1 cellular context compared by ENCODE assay signal in the genomic region with DNA sequence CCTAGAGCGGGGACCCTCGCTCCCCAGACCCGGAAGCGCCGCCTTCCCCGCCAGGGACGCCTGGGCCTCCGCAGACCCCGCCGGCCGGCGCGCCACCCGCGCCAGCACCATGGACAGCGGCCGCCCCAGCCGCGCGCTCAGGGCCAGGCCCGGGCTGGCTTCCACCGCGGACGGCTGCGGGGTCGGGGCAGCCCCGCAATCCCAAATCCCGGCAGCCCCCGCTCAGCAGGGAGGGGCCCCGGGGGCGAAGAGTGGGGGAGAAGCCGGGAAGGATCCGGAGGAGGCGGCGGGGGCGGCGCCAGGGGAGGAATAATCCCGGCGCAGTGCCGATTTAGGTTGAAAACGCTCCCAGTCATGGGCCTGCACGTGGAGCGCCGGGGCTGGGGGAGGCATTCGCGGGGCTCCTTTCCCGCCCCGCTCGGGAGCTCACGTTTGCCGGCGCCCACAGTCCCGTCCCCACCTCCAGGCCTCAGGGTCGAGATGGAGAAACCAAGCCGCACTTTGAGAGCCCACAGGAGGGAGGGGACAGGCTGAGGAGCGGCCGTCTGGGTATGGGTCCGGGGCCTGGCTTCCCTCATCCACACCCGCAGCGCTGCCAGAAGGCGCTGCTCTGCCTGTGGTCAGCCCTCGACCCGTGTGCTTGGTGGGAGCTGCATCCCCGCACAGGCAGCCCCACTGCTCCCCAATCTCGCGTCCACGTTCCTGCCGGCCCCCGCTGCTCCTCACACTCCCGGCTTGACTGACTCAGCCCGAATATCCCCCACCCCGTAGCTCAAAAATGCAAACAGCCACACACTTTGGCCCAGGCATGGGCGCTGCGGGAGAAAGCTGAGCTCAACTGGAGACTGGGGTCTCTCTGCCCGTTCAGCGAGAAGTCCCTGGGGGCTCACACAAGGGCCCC.
TF ChIP-seq lines count a peak whose summit lies in the region.

No MANE protein-coding gene starts in this region.

TF ChIP-seq in HepG2, 621 proteins besides CTCF, POLR2A, EP300 and RAD21 (continued from another document and continues in another):
- TF ChIP-seq, protein P1, sequence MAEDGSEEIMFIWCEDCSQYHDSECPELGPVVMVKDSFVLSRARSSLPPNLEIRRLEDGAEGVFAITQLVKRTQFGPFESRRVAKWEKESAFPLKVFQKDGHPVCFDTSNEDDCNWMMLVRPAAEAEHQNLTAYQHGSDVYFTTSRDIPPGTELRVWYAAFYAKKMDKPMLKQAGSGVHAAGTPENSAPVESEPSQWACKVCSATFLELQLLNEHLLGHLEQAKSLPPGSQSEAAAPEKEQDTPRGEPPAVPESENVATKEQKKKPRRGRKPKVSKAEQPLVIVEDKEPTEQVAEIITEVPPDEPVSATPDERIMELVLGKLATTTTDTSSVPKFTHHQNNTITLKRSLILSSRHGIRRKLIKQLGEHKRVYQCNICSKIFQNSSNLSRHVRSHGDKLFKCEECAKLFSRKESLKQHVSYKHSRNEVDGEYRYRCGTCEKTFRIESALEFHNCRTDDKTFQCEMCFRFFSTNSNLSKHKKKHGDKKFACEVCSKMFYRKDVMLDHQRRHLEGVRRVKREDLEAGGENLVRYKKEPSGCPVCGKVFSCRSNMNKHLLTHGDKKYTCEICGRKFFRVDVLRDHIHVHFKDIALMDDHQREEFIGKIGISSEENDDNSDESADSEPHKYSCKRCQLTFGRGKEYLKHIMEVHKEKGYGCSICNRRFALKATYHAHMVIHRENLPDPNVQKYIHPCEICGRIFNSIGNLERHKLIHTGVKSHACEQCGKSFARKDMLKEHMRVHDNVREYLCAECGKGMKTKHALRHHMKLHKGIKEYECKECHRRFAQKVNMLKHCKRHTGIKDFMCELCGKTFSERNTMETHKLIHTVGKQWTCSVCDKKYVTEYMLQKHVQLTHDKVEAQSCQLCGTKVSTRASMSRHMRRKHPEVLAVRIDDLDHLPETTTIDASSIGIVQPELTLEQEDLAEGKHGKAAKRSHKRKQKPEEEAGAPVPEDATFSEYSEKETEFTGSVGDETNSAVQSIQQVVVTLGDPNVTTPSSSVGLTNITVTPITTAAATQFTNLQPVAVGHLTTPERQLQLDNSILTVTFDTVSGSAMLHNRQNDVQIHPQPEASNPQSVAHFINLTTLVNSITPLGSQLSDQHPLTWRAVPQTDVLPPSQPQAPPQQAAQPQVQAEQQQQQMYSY (CRISPR knock-in tag; IDR thresholded peaks at IDR 0.05): peak; percentile 45; the same call in 1 of the 2 replicates
- TF ChIP-seq TCF7 (IDR thresholded peaks at IDR 0.05; ENCODE audit: low read depth): no peak
- no peak; the same call in 1 of the 2 replicates for TF ChIP-seq JDP2 (CRISPR knock-in tag; IDR thresholded peaks at IDR 0.05; ENCODE audit: borderline replicate concordance)
- TF ChIP-seq RFX5 (IDR thresholded peaks at IDR 0.05; ENCODE audit: low read depth, low read length): no peak
- TF ChIP-seq BRD4 (CRISPR knock-in tag; IDR thresholded peaks at IDR 0.05): no peak
- TF ChIP-seq, protein P2, sequence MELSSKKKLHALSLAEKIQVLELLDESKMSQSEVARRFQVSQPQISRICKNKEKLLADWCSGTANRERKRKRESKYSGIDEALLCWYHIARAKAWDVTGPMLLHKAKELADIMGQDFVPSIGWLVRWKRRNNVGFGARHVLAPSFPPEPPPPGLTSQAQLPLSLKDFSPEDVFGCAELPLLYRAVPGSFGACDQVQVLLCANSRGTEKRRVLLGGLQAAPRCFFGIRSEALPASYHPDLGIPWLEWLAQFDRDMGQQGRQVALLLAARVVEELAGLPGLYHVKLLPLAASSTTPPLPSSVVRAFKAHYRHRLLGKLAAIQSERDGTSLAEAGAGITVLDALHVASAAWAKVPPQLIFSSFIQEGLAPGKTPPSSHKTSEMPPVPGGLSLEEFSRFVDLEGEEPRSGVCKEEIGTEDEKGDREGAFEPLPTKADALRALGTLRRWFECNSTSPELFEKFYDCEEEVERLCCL (CRISPR knock-in tag; IDR thresholded peaks at IDR 0.05; ENCODE audit: borderline replicate concordance): no peak
- no peak for TF ChIP-seq SOX13 (IDR thresholded peaks at IDR 0.05)
- TF ChIP-seq SOX13 (CRISPR knock-in tag; conservative IDR thresholded peaks at IDR 0.05 in 1 of 2, IDR thresholded peaks at IDR 0.05 in 1 of 2): no peak
- peak; percentile 37; the same call in 1 of the 2 replicates for TF ChIP-seq ZNF124 (CRISPR knock-in tag; IDR thresholded peaks at IDR 0.05)
- TF ChIP-seq ZBTB42 (CRISPR knock-in tag; IDR thresholded peaks at IDR 0.05): no peak
- TF ChIP-seq TOPORS (CRISPR knock-in tag; IDR thresholded peaks at IDR 0.05): 0 out of 2 replicates have a peak, but pooled peaks have one; percentile 64
- TF ChIP-seq NFKB2 (CRISPR knock-in tag; IDR thresholded peaks at IDR 0.05; ENCODE audit: borderline replicate concordance): peak; percentile 91; the same call in 1 of the 2 replicates
- TF ChIP-seq SRSF1 (optimal IDR thresholded peaks at IDR 0.05; ENCODE audit: low read depth, low read length): no peak
- TF ChIP-seq ZBTB38 (CRISPR knock-in tag; IDR thresholded peaks at IDR 0.05): no peak
- no peak for TF ChIP-seq ZNF121 (CRISPR knock-in tag; IDR thresholded peaks at IDR 0.05)
- no peak for TF ChIP-seq ARNT (IDR thresholded peaks at IDR 0.05)
- TF ChIP-seq, protein P3, sequence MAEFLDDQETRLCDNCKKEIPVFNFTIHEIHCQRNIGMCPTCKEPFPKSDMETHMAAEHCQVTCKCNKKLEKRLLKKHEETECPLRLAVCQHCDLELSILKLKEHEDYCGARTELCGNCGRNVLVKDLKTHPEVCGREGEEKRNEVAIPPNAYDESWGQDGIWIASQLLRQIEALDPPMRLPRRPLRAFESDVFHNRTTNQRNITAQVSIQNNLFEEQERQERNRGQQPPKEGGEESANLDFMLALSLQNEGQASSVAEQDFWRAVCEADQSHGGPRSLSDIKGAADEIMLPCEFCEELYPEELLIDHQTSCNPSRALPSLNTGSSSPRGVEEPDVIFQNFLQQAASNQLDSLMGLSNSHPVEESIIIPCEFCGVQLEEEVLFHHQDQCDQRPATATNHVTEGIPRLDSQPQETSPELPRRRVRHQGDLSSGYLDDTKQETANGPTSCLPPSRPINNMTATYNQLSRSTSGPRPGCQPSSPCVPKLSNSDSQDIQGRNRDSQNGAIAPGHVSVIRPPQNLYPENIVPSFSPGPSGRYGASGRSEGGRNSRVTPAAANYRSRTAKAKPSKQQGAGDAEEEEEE (CRISPR knock-in tag; IDR thresholded peaks at IDR 0.05; ENCODE audit: borderline replicate concordance): no peak
- TF ChIP-seq PCBP2 (optimal IDR thresholded peaks at IDR 0.05; ENCODE audit: low read depth, low read length, poor library complexity, severe bottlenecking): no peak
- TF ChIP-seq, protein P4, sequence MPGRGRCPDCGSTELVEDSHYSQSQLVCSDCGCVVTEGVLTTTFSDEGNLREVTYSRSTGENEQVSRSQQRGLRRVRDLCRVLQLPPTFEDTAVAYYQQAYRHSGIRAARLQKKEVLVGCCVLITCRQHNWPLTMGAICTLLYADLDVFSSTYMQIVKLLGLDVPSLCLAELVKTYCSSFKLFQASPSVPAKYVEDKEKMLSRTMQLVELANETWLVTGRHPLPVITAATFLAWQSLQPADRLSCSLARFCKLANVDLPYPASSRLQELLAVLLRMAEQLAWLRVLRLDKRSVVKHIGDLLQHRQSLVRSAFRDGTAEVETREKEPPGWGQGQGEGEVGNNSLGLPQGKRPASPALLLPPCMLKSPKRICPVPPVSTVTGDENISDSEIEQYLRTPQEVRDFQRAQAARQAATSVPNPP (CRISPR knock-in tag; IDR thresholded peaks at IDR 0.05): 0 out of 2 replicates have a peak, but pooled peaks have one; percentile 62
- TF ChIP-seq, protein P5, sequence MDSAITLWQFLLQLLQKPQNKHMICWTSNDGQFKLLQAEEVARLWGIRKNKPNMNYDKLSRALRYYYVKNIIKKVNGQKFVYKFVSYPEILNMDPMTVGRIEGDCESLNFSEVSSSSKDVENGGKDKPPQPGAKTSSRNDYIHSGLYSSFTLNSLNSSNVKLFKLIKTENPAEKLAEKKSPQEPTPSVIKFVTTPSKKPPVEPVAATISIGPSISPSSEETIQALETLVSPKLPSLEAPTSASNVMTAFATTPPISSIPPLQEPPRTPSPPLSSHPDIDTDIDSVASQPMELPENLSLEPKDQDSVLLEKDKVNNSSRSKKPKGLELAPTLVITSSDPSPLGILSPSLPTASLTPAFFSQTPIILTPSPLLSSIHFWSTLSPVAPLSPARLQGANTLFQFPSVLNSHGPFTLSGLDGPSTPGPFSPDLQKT (CRISPR knock-in tag; IDR thresholded peaks at IDR 0.05; ENCODE audit: borderline replicate concordance): no peak
- TF ChIP-seq, protein P6, sequence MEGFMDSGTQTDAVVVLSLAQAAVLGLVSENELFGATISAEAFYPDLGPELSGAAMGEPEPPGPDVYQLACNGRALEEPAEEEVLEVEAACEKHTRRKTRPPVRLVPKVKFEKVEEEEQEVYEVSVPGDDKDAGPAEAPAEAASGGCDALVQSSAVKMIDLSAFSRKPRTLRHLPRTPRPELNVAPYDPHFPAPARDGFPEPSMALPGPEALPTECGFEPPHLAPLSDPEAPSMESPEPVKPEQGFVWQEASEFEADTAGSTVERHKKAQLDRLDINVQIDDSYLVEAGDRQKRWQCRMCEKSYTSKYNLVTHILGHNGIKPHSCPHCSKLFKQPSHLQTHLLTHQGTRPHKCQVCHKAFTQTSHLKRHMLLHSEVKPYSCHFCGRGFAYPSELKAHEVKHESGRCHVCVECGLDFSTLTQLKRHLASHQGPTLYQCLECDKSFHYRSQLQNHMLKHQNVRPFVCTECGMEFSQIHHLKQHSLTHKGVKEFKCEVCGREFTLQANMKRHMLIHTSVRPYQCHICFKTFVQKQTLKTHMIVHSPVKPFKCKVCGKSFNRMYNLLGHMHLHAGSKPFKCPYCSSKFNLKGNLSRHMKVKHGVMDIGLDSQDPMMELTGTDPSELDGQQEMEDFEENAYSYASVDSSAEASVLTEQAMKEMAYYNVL (CRISPR knock-in tag; IDR thresholded peaks at IDR 0.05; ENCODE audit: borderline replicate concordance): no peak
- TF ChIP-seq ZSCAN20 (CRISPR knock-in tag; IDR thresholded peaks at IDR 0.05; ENCODE audit: borderline replicate concordance): peak; percentile 95
- no peak for TF ChIP-seq SMAD1 (CRISPR knock-in tag; IDR thresholded peaks at IDR 0.05; ENCODE audit: borderline replicate concordance, low read depth)
- TF ChIP-seq SMYD3 (CRISPR knock-in tag; IDR thresholded peaks at IDR 0.05): no peak
- TF ChIP-seq ZNF672 (CRISPR knock-in tag; IDR thresholded peaks at IDR 0.05): no peak
- no peak for TF ChIP-seq NFE2L1 (CRISPR knock-in tag; IDR thresholded peaks at IDR 0.05; ENCODE audit: borderline replicate concordance)
- TF ChIP-seq, protein P7, sequence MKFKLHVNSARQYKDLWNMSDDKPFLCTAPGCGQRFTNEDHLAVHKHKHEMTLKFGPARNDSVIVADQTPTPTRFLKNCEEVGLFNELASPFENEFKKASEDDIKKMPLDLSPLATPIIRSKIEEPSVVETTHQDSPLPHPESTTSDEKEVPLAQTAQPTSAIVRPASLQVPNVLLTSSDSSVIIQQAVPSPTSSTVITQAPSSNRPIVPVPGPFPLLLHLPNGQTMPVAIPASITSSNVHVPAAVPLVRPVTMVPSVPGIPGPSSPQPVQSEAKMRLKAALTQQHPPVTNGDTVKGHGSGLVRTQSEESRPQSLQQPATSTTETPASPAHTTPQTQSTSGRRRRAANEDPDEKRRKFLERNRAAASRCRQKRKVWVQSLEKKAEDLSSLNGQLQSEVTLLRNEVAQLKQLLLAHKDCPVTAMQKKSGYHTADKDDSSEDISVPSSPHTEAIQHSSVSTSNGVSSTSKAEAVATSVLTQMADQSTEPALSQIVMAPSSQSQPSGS (CRISPR knock-in tag; IDR thresholded peaks at IDR 0.05): peak; percentile 42; the same call in 1 of the 2 replicates
- TF ChIP-seq SNAI1 (CRISPR knock-in tag; IDR thresholded peaks at IDR 0.05; ENCODE audit: borderline replicate concordance): no peak
- TF ChIP-seq TRIM24 (CRISPR knock-in tag; IDR thresholded peaks at IDR 0.05): no peak
- TF ChIP-seq SUZ12 (IDR thresholded peaks at IDR 0.05; ENCODE audit: low read depth, low read length): no peak
- TF ChIP-seq MEF2D (CRISPR knock-in tag; IDR thresholded peaks at IDR 0.05): no peak
- TF ChIP-seq, protein P8, sequence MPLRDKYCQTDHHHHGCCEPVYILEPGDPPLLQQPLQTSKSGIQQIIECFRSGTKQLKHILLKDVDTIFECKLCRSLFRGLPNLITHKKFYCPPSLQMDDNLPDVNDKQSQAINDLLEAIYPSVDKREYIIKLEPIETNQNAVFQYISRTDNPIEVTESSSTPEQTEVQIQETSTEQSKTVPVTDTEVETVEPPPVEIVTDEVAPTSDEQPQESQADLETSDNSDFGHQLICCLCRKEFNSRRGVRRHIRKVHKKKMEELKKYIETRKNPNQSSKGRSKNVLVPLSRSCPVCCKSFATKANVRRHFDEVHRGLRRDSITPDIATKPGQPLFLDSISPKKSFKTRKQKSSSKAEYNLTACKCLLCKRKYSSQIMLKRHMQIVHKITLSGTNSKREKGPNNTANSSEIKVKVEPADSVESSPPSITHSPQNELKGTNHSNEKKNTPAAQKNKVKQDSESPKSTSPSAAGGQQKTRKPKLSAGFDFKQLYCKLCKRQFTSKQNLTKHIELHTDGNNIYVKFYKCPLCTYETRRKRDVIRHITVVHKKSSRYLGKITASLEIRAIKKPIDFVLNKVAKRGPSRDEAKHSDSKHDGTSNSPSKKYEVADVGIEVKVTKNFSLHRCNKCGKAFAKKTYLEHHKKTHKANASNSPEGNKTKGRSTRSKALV (CRISPR knock-in tag; IDR thresholded peaks at IDR 0.05): peak; percentile 63; the same call in 1 of the 2 replicates
- TF ChIP-seq ZNF780A (CRISPR knock-in tag; IDR thresholded peaks at IDR 0.05): no peak
- no peak for TF ChIP-seq ZNF207 (IDR thresholded peaks at IDR 0.05; ENCODE audit: borderline replicate concordance)
- TF ChIP-seq MED1 (CRISPR knock-in tag; IDR thresholded peaks at IDR 0.05): peak; percentile 45; the same call in 1 of the 2 replicates
- TF ChIP-seq CENPT (CRISPR knock-in tag; IDR thresholded peaks at IDR 0.05; ENCODE audit: low read depth): no peak
- TF ChIP-seq ZFYVE20 (CRISPR knock-in tag; IDR thresholded peaks at IDR 0.05; ENCODE audit: borderline replicate concordance, low read depth): peak; percentile 89; the same call in 1 of the 2 replicates
- no peak for TF ChIP-seq SYNCRIP (IDR thresholded peaks at IDR 0.05; ENCODE audit: insufficient read depth, low read depth, low read length)
- no peak for TF ChIP-seq ZSCAN31 (CRISPR knock-in tag; IDR thresholded peaks at IDR 0.05; ENCODE audit: low read depth)
- TF ChIP-seq CREM (IDR thresholded peaks at IDR 0.05): no peak
- no peak for TF ChIP-seq CREM (CRISPR knock-in tag; IDR thresholded peaks at IDR 0.05)
- TF ChIP-seq, protein P9, sequence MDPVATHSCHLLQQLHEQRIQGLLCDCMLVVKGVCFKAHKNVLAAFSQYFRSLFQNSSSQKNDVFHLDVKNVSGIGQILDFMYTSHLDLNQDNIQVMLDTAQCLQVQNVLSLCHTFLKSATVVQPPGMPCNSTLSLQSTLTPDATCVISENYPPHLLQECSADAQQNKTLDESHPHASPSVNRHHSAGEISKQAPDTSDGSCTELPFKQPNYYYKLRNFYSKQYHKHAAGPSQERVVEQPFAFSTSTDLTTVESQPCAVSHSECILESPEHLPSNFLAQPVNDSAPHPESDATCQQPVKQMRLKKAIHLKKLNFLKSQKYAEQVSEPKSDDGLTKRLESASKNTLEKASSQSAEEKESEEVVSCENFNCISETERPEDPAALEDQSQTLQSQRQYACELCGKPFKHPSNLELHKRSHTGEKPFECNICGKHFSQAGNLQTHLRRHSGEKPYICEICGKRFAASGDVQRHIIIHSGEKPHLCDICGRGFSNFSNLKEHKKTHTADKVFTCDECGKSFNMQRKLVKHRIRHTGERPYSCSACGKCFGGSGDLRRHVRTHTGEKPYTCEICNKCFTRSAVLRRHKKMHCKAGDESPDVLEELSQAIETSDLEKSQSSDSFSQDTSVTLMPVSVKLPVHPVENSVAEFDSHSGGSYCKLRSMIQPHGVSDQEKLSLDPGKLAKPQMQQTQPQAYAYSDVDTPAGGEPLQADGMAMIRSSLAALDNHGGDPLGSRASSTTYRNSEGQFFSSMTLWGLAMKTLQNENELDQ (CRISPR knock-in tag; IDR thresholded peaks at IDR 0.05; ENCODE audit: borderline replicate concordance): no peak
